Comparison of ENCODE assay signal across 11 cellular contexts in the genomic region with DNA sequence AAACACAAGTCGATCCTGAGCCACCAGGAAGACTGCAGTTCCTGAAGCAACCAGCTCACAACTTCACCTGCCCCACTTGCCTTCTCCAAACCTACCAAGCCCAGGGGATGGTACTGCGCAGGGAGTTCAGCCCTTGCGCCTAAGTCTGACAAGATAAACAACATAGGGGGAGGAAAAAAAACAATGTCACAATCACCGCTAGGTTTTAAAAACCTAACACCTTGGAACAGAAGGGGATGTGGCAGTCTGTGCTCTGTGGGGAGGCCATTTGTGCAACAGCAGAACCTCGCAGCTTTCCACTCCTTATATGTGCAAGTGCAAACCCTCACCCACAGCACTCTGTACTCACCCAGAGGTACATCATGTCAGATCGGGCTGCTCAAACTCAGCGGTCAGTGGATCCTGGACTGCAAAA.
DNase-seq lines count a peak whose midpoint lies in the region; ATAC-seq, FAIRE-seq and TF ChIP-seq lines count a peak whose summit lies in the region.
"Had no signal": no experiment of that assay in that cellular context is flagged by ENCODE, and none has a peak within 500 bp of the region (broad histone marks: within the 10 kb centered on the region; RNA-seq: fewer than 3 reads in every experiment).

No MANE protein-coding gene starts in this region.

- no peaks in the 10 kb centered on the region for H3K9me3 ChIP-seq in naive thymus-derived CD4-positive, alpha-beta T cell (ENCODE audit: control insufficient read depth in 2 of 3, low read length in 3 of 3)
- H3K9me3 ChIP-seq in transverse colon = no peaks in the 10 kb centered on the region
- H3K9me3 ChIP-seq: SJCRH30 had no signal

- no peak for FAIRE-seq in RCC 7860 (lab: Jason Lieb, UNC)

- no peak overlapping the region for H3K27ac ChIP-seq in naive thymus-derived CD4-positive, alpha-beta T cell (ENCODE audit: low read depth, low read length)
- H3K27ac ChIP-seq in transverse colon = peak overlapping the region; percentile 67 to 85 (median 70)
- H3K27ac ChIP-seq: SJCRH30 had no signal

- ATAC-seq in SK-N-SH treated with all-trans-retinoic acid at 6 μM for 48 hours (peak; percentile 6; the same call in 1 of the 3 replicates), GM21423 (IDR thresholded peaks at IDR 0.05; ENCODE audit: unreplicated experiment) (no peak)
- peak; percentile 60 for ATAC-seq in naive thymus-derived CD4-positive, alpha-beta T cell

- H3K9me3 Mint-ChIP-seq in naive thymus-derived CD4-positive, alpha-beta T cell = no peaks in the 10 kb centered on the region
- H3K9me3 Mint-ChIP-seq: activated CD4-positive, alpha-beta memory T cell treated with anti-CD3 and anti-CD28 coated beads for 36 hours had no signal

- H3K27me3 Mint-ChIP-seq in naive thymus-derived CD4-positive, alpha-beta T cell = peaks cover 5 to 14% (median 10%) of the 10 kb centered on the region in 5 donors

- DNase-seq in fibroblast of gingiva (ENCODE audit: low read depth) = peak; percentile 35
- DNase-seq in naive thymus-derived CD4-positive, alpha-beta T cell = no peak
- peak; percentile 15 for DNase-seq in transverse colon
- no peak for DNase-seq in activated CD8-positive, alpha-beta memory T cell treated with anti-CD3 and anti-CD28 coated beads for 24 hours
- no peak for DNase-seq in RCC 7860 (ENCODE audit: low spot score)
- no peak for DNase-seq in DMS 273 (lab: John Stamatoyannopoulos, UW; ENCODE audit: unreplicated experiment)
- DNase-seq: activated CD4-positive, alpha-beta memory T cell treated with anti-CD3 and anti-CD28 coated beads for 36 hours; NCI-H1930; SJCRH30 had no signal

- peak; percentile 5 to 54 (median 22) for TF ChIP-seq CTCF in transverse colon (IDR thresholded peaks at IDR 0.05)

- H3K4me1 Mint-ChIP-seq in naive thymus-derived CD4-positive, alpha-beta T cell = peaks cover 0 to 1% (median 0%) of the 10 kb centered on the region in 7 donors

- H3K27ac Mint-ChIP-seq in naive thymus-derived CD4-positive, alpha-beta T cell = peak overlapping the region in 1 of 9 donors; percentile 60
- H3K27ac Mint-ChIP-seq: activated CD4-positive, alpha-beta memory T cell treated with anti-CD3 and anti-CD28 coated beads for 36 hours had no signal

- peak; percentile 38 for TF ChIP-seq POLR2A in transverse colon (IDR thresholded peaks at IDR 0.05)

- intact Hi-C loops in naive thymus-derived CD4-positive, alpha-beta T cell (cut with micrococcal nuclease) = no loop called here
- intact Hi-C loops in transverse colon (cut with DNase I; ENCODE audit: low total_unique reads) = no loop called here

- H3K27me3 ChIP-seq in naive thymus-derived CD4-positive, alpha-beta T cell (ENCODE audit: control insufficient read depth in 2 of 2, insufficient read depth in 2 of 2, low read length in 2 of 2) = no peaks in the 10 kb centered on the region
- H3K27me3 ChIP-seq in transverse colon = no peaks in the 10 kb centered on the region
- H3K27me3 ChIP-seq: SJCRH30 had no signal

- in situ Hi-C loops in transverse colon (cut with MboI; ENCODE audit: low pct_ligation_motif_present in 1 of 4, low pct_unique_long_range_greater_than_20kb in 1 of 4, low sequenced_read_pairs in 3 of 4) = no loop called here

- no peaks in the 10 kb centered on the region for H3K36me3 Mint-ChIP-seq in naive thymus-derived CD4-positive, alpha-beta T cell
- H3K36me3 Mint-ChIP-seq: activated CD4-positive, alpha-beta memory T cell treated with anti-CD3 and anti-CD28 coated beads for 36 hours had no signal

- 60 to 84% methylated on average over 3 to 7 of the region's 7 CpGs for WGBS in transverse colon (ENCODE audit: low coverage in 1 of 2), 2 donors

- no peak overlapping the region for H3K4me3 Mint-ChIP-seq in naive thymus-derived CD4-positive, alpha-beta T cell
- H3K4me3 Mint-ChIP-seq: activated CD4-positive, alpha-beta memory T cell treated with anti-CD3 and anti-CD28 coated beads for 36 hours had no signal

- H3K36me3 ChIP-seq in naive thymus-derived CD4-positive, alpha-beta T cell (ENCODE audit: control insufficient read depth in 2 of 3, insufficient read depth in 3 of 3, low read length in 3 of 3) = no peaks in the 10 kb centered on the region
- no peaks in the 10 kb centered on the region for H3K36me3 ChIP-seq in transverse colon
- H3K36me3 ChIP-seq: SJCRH30 had no signal

- CTCF ChIA-PET in naive thymus-derived CD4-positive, alpha-beta T cell (lab: Charles Lee) = no interaction called here

- no peak for TF ChIP-seq EP300 in transverse colon (IDR thresholded peaks at IDR 0.05; ENCODE audit: low read depth)

- POLR2A ChIA-PET in naive thymus-derived CD4-positive, alpha-beta T cell (lab: Charles Lee) = no interaction called here

- H3K4me3 ChIP-seq in naive thymus-derived CD4-positive, alpha-beta T cell (ENCODE audit: low read length) = no peak overlapping the region
- H3K4me3 ChIP-seq in transverse colon = peak overlapping the region in 3 of 4 donors; percentile 5 to 29 (median 6)
- H3K4me3 ChIP-seq: SJCRH30 had no signal

- no peaks in the 10 kb centered on the region for H3K4me1 ChIP-seq in naive thymus-derived CD4-positive, alpha-beta T cell (ENCODE audit: control insufficient read depth in 2 of 2, insufficient read depth in 2 of 2, low read length in 2 of 2)
- H3K4me1 ChIP-seq in transverse colon = peaks cover 6 to 25% (median 9%) of the 10 kb centered on the region in 4 donors

TF ChIP-seq in SK-N-SH treated with all-trans-retinoic acid at 6 μM for 48 hours, 23 proteins besides CTCF, POLR2A, EP300 and RAD21:
- TF ChIP-seq, protein P1, sequence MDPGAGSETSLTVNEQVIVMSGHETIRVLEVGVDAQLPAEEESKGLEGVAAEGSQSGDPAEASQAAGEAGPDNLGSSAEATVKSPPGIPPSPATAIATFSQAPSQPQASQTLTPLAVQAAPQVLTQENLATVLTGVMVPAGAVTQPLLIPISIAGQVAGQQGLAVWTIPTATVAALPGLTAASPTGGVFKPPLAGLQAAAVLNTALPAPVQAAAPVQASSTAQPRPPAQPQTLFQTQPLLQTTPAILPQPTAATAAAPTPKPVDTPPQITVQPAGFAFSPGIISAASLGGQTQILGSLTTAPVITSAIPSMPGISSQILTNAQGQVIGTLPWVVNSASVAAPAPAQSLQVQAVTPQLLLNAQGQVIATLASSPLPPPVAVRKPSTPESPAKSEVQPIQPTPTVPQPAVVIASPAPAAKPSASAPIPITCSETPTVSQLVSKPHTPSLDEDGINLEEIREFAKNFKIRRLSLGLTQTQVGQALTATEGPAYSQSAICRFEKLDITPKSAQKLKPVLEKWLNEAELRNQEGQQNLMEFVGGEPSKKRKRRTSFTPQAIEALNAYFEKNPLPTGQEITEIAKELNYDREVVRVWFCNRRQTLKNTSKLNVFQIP (CRISPR knock-in tag; IDR thresholded peaks at IDR 0.05; ENCODE audit: borderline replicate concordance, low read depth) = no peak
- no peak for TF ChIP-seq OSR1 (CRISPR knock-in tag; IDR thresholded peaks at IDR 0.05)
- no peak for TF ChIP-seq BACH2 (CRISPR knock-in tag; IDR thresholded peaks at IDR 0.05; ENCODE audit: borderline replicate concordance)
- no peak for TF ChIP-seq TOX (CRISPR knock-in tag; IDR thresholded peaks at IDR 0.05; ENCODE audit: borderline replicate concordance)
- no peak for TF ChIP-seq ZNF565 (CRISPR knock-in tag; conservative IDR thresholded peaks at IDR 0.05; ENCODE audit: low read depth)
- TF ChIP-seq RARB (CRISPR knock-in tag; IDR thresholded peaks at IDR 0.05) = no peak
- TF ChIP-seq ARNTL (CRISPR knock-in tag; IDR thresholded peaks at IDR 0.05; ENCODE audit: borderline replicate concordance, low read depth) = no peak
- no peak for TF ChIP-seq SNAI2 (CRISPR knock-in tag; IDR thresholded peaks at IDR 0.05)
- TF ChIP-seq PPARA (CRISPR knock-in tag; IDR thresholded peaks at IDR 0.05; ENCODE audit: borderline replicate concordance) = no peak
- no peak for TF ChIP-seq ZFP3 (CRISPR knock-in tag; IDR thresholded peaks at IDR 0.05)

Comparison
In these comparisons a context has a peak if more than half of its experiments do, and no peak if none do; other contexts are left out.
1. DNase-seq: peak in fibroblast of gingiva (single experiment) and transverse colon (single experiment); none in naive thymus-derived CD4-positive, alpha-beta T cell (0 of 9), activated CD8-positive, alpha-beta memory T cell treated with anti-CD3 and anti-CD28 coated beads for 24 hours (single experiment), RCC 7860 (single experiment) and DMS 273 (single experiment).